ENCODE assay signal across 12 cellular contexts in genomic region chr15:89814112-89814742, GRCh38. TPM values are rescaled to one million over a fixed set of nuclear protein-coding genes. Genes with fewer than 3 reads are reported as not detected.
DNase-seq lines count a peak whose midpoint lies in the region; ATAC-seq and TF ChIP-seq lines count a peak whose summit lies in the region.
"Had no signal": no experiment of that assay in that cellular context is flagged by ENCODE, and none has a peak within 500 bp of the region (broad histone marks: within the 10 kb centered on the region; RNA-seq: fewer than 3 reads in every experiment).

No MANE protein-coding gene starts in this region.

- H3K27ac ChIP-seq in SJSA1 (no peak overlapping the region), heart right ventricle (peak overlapping the region in 5 of 10 donors; percentile 10 to 95 (median 36))
- H3K27ac ChIP-seq: SK-N-MC had no signal

- H3K27me3 ChIP-seq in SJSA1 (replicated peaks) (no peaks in the 10 kb centered on the region), heart right ventricle (peaks cover 3 to 48% (median 44%) of the 10 kb centered on the region in 7 donors)

- CTCF ChIA-PET in GM10248 (lab: Yijun Ruan, JAX): no interaction called here

- peaks cover 25% of the 10 kb centered on the region for H3K4me1 ChIP-seq in SJSA1 (replicated peaks)
- peaks cover 0 to 34% (median 20%) of the 10 kb centered on the region in 9 donors for H3K4me1 ChIP-seq in heart right ventricle

- H3K9me3 ChIP-seq in SJSA1 (replicated peaks) (no peaks in the 10 kb centered on the region), heart right ventricle (peaks cover 0 to 8% (median 0%) of the 10 kb centered on the region in 11 donors)

- intact Hi-C loops in heart right ventricle (cut with DNase I): loop anchor here in 1 of 10 donors (5.0 kb wide), 1 partner anchor 37 kb away; the partner anchor contains the start of gene MESP2

- H3K4me3 ChIP-seq in SJSA1 (peak overlapping the region; percentile 72), heart right ventricle (peak overlapping the region; percentile 28 to 72 (median 56)), skeletal muscle cell (ENCODE audit: low read depth, low read length) (peak overlapping the region; percentile 78)
- H3K4me3 ChIP-seq: SK-N-MC had no signal

- DNase-seq in GM10248 (ENCODE audit: extremely low spot score) (peak; percentile 59), SJSA1 (ENCODE audit: low read depth in 1 of 2, low spot score in 2 of 2) (no peak), heart right ventricle (peak in 1 of 2 donors; percentile 32), skeletal muscle cell (ENCODE audit: low read depth) (no peak), SIG-M5 treated with dmso at 0.1 percent for 504 hours (lab: John Stamatoyannopoulos, UW; ENCODE audit: unreplicated experiment) (no peak), NCI-H2196 (lab: John Stamatoyannopoulos, UW; ENCODE audit: unreplicated experiment) (no peak), NCI-H510A (lab: John Stamatoyannopoulos, UW) (no peak)
- DNase-seq: hypothalamus, substantia nigra had no signal

- peak in 4 of 8 donors; percentile 10 to 35 (median 26) for ATAC-seq in heart right ventricle
- ATAC-seq in HG03095 (IDR thresholded peaks at IDR 0.05; ENCODE audit: unreplicated experiment): no peak

- H3K36me3 ChIP-seq in SJSA1 (no peaks in the 10 kb centered on the region), heart right ventricle (no peaks in the 10 kb centered on the region)

- no peak for TF ChIP-seq CTCF in GM10248 (IDR thresholded peaks at IDR 0.05; ENCODE audit: control extremely low read depth, extremely low read depth, low read depth, missing control alignments)
- no peak for TF ChIP-seq CTCF in heart right ventricle (IDR thresholded peaks at IDR 0.05)

- POLR2A ChIA-PET in GM10248 (lab: Yijun Ruan, JAX): no interaction called here

- 8 to 12% methylated on average over 45 to 56 of the region's 56 CpGs for WGBS in heart right ventricle, 2 donors

RNA-seq across cellular contexts. Expression of gene ANPEP, which starts 0.4 kb away (rescaled TPM):
- total RNA-seq in SJSA1 (2014; rRNA removed; shearing (Covaris generic)): 3.2 and 5.1 TPM in 2 replicates
- total RNA-seq in heart right ventricle: 10 to 100 TPM in 1 of 10 donors, 1 to 10 TPM in 8, under 1 TPM in 1; 0.77 to 17.8 (median 2.4) TPM
- 1 to 10 TPM; 6.1 to 9.9 TPM for polyA plus RNA-seq in heart right ventricle

RNA-seq across cellular contexts. Expression of gene MESP2, which starts 38.1 kb away (rescaled TPM):
- not detected in 2 replicates for total RNA-seq in SJSA1 (2014; rRNA removed; shearing (Covaris generic))
- total RNA-seq in heart right ventricle: under 1 TPM in 5 of 10 donors, not detected in 5; 0.21 to 0.52 (median 0.32) TPM
- polyA plus RNA-seq in heart right ventricle: under 1 TPM; 0.04 to 0.73 TPM
- total RNA-seq: H4 had no signal
